In the genomic region with DNA sequence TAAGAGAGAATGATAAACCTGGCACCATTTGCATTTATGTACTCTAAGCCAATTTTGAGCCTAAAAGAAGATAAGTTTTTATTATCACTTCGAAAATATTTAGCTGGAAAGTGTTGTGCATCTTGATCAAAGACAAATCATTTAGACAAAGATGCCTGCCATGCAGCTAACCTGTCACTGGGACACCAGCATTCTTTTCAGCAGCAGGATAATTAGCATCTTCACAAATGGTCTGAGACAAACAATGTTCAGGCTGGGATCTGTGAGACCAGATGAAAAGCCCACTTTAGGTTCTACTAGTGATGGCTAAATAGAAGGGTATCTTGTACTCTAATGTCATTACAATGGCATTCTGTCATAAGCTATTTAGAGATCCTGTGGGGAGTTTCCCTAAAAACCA, we compare ENCODE assay signal across 1 cellular context.
TF ChIP-seq lines count a peak whose summit lies in the region.

No MANE protein-coding gene starts in this region.

TF ChIP-seq in H1, 55 proteins besides CTCF, POLR2A, EP300 and RAD21:
- TF ChIP-seq CBX8 (IDR thresholded peaks at IDR 0.05; ENCODE audit: borderline replicate concordance, low read depth, low read length) (0 out of 2 replicates have a peak, but pooled peaks have one; percentile 12), SUZ12 (IDR thresholded peaks at IDR 0.05; ENCODE audit: low read length) (peak; percentile 40; the same call in 1 of the 2 replicates), SIN3A (conservative IDR thresholded peaks at IDR 0.05 in 1 of 2, IDR thresholded peaks at IDR 0.05 in 1 of 2; ENCODE audit: low read depth in 1 of 2, low read length in 2 of 2) (no peak), GABPA (IDR thresholded peaks at IDR 0.05; ENCODE audit: borderline replicate concordance, insufficient read depth, low read length) (no peak), SAP30 (IDR thresholded peaks at IDR 0.05; ENCODE audit: insufficient read depth, insufficient replicate concordance, low read length) (no peak), HDAC6 (IDR thresholded peaks at IDR 0.05; ENCODE audit: low read depth, low read length) (no peak), CBX5 (IDR thresholded peaks at IDR 0.05; ENCODE audit: low read depth, low read length) (no peak), SIX5 (IDR thresholded peaks at IDR 0.05; ENCODE audit: low read depth, low read length) (no peak), NANOG (IDR thresholded peaks at IDR 0.05; ENCODE audit: insufficient read depth, low read depth, low read length, poor library complexity, severe bottlenecking) (peak; percentile 43), EZH2 (IDR thresholded peaks at IDR 0.05; ENCODE audit: low read depth, low read length, severe bottlenecking) (peak; percentile 47), JUND (IDR thresholded peaks at IDR 0.05; ENCODE audit: low read length) (no peak)
- TF ChIP-seq, protein P1, sequence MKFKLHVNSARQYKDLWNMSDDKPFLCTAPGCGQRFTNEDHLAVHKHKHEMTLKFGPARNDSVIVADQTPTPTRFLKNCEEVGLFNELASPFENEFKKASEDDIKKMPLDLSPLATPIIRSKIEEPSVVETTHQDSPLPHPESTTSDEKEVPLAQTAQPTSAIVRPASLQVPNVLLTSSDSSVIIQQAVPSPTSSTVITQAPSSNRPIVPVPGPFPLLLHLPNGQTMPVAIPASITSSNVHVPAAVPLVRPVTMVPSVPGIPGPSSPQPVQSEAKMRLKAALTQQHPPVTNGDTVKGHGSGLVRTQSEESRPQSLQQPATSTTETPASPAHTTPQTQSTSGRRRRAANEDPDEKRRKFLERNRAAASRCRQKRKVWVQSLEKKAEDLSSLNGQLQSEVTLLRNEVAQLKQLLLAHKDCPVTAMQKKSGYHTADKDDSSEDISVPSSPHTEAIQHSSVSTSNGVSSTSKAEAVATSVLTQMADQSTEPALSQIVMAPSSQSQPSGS (IDR thresholded peaks at IDR 0.05; ENCODE audit: low read length) = no peak
